14 cellular contexts compared by ENCODE assay signal in genomic region chr11:76791861-76792260, GRCh38. TPM values are rescaled to one million over a fixed set of nuclear protein-coding genes. Genes with fewer than 3 reads are reported as not detected.
DNase-seq lines count a peak whose midpoint lies in the region; ATAC-seq and TF ChIP-seq lines count a peak whose summit lies in the region.
"Had no signal": no experiment of that assay in that cellular context is flagged by ENCODE, and none has a peak within 500 bp of the region (broad histone marks: within the 10 kb centered on the region; RNA-seq: fewer than 3 reads in every experiment).

No MANE protein-coding gene starts in this region.

- H3K36me3 Mint-ChIP-seq in activated CD4-positive, alpha-beta T cell treated with anti-CD3 and anti-CD28 coated beads, Interleukin-2, amount 10 ng/mL, durations not matched to agents 7 days and 5 days (ENCODE audit: low read depth): no peaks in the 10 kb centered on the region

- H3K9me3 Mint-ChIP-seq in activated CD4-positive, alpha-beta T cell treated with anti-CD3 and anti-CD28 coated beads, Interleukin-2, amount 10 ng/mL, durations not matched to agents 7 days and 5 days: peaks cover 2% of the 10 kb centered on the region
- H3K9me3 Mint-ChIP-seq: activated naive CD8-positive, alpha-beta T cell treated with anti-CD3 and anti-CD28 coated beads, Interleukin-2, amount 50 U/mL, for 24 hours had no signal

- no peaks in the 10 kb centered on the region for H3K4me1 Mint-ChIP-seq in activated CD4-positive, alpha-beta T cell treated with anti-CD3 and anti-CD28 coated beads, Interleukin-2, amount 10 ng/mL, durations not matched to agents 7 days and 5 days

- H3K4me3 ChIP-seq in gastrocnemius medialis: no peak overlapping the region
- H3K4me3 ChIP-seq: BLaER1 had no signal

- H3K27me3 ChIP-seq in gastrocnemius medialis: no peaks in the 10 kb centered on the region
- H3K27me3 ChIP-seq: BLaER1 had no signal

- ATAC-seq in gastrocnemius medialis (no peak), GM21447 (IDR thresholded peaks at IDR 0.05; ENCODE audit: unreplicated experiment) (no peak)
- ATAC-seq: activated naive CD8-positive, alpha-beta T cell treated with anti-CD3 and anti-CD28 coated beads, Interleukin-2, amount 50 U/mL, for 24 hours had no signal

- H3K4me3 Mint-ChIP-seq in activated CD4-positive, alpha-beta T cell treated with anti-CD3 and anti-CD28 coated beads, Interleukin-2, amount 10 ng/mL, durations not matched to agents 7 days and 5 days: no peak overlapping the region
- H3K4me3 Mint-ChIP-seq: activated naive CD8-positive, alpha-beta T cell treated with anti-CD3 and anti-CD28 coated beads, Interleukin-2, amount 50 U/mL, for 24 hours had no signal

- in situ Hi-C loops in gastrocnemius medialis (cut with MboI; ENCODE audit: low sequenced_read_pairs in 4 of 4): loop anchor here in 2 of 4 donors (10.0 kb wide), 2 partner anchors 47 to 57 kb away; no protein-coding TSS in a partner anchor

- H3K27ac Mint-ChIP-seq in activated CD4-positive, alpha-beta T cell treated with anti-CD3 and anti-CD28 coated beads, Interleukin-2, amount 10 ng/mL, durations not matched to agents 7 days and 5 days: no peak overlapping the region
- H3K27ac Mint-ChIP-seq: activated naive CD8-positive, alpha-beta T cell treated with anti-CD3 and anti-CD28 coated beads, Interleukin-2, amount 50 U/mL, for 24 hours had no signal

- peaks cover 4 to 6% of the 10 kb centered on the region in 2 donors for H3K4me1 ChIP-seq in gastrocnemius medialis

- intact Hi-C loops in gastrocnemius medialis (cut with DNase I; ENCODE audit: low total_unique reads): no loop called here

- TF ChIP-seq POLR2A in gastrocnemius medialis (IDR thresholded peaks at IDR 0.05): no peak

- H3K9me3 ChIP-seq in gastrocnemius medialis: no peaks in the 10 kb centered on the region

- no peaks in the 10 kb centered on the region for H3K36me3 ChIP-seq in gastrocnemius medialis

- TF ChIP-seq CTCF in gastrocnemius medialis (IDR thresholded peaks at IDR 0.05 in 4 of 5, conservative IDR thresholded peaks at IDR 0.05 in 1 of 5): no peak

- DNase-seq in A172 (ENCODE audit: low spot score) (peak; percentile 76), HT-29 (ENCODE audit: low spot score) (peak; percentile 73), brain pericyte (ENCODE audit: low read depth, low spot score) (peak; percentile 81), iris pigment epithelial cell (ENCODE audit: low read depth) (peak; percentile 89), gastrocnemius medialis (no peak), NCI-H1417 treated with DMSO at 0.1 percent for 48 hours (lab: John Stamatoyannopoulos, UW) (no peak)
- DNase-seq in activated CD4-positive, alpha-beta T cell treated with anti-CD3 and anti-CD28 coated beads, Interleukin-2, amount 10 ng/mL, durations not matched to agents 7 days and 5 days: no peak
- DNase-seq: activated CD4-positive, alpha-beta T cell treated with anti-CD3 and anti-CD28 coated beads, Interleukin-2, amount 50 U/mL, for 4 hours; activated naive CD8-positive, alpha-beta T cell treated with anti-CD3 and anti-CD28 coated beads, Interleukin-2, amount 50 U/mL, for 24 hours; left cardiac atrium; NCI-H1092 treated with DMSO at 0.1 percent for 48 hours; stimulated activated naive CD4-positive, alpha-beta T cell treated with Interleukin-2 at 50 U/mL for 16 hours had no signal

- peaks cover 6% of the 10 kb centered on the region for H3K27me3 Mint-ChIP-seq in activated CD4-positive, alpha-beta T cell treated with anti-CD3 and anti-CD28 coated beads, Interleukin-2, amount 10 ng/mL, durations not matched to agents 7 days and 5 days
- H3K27me3 Mint-ChIP-seq: activated naive CD8-positive, alpha-beta T cell treated with anti-CD3 and anti-CD28 coated beads, Interleukin-2, amount 50 U/mL, for 24 hours had no signal

- POLR2A ChIA-PET in activated CD4-positive, alpha-beta T cell treated with anti-CD3 and anti-CD28 coated beads, Interleukin-2, amount 10 ng/mL, durations not matched to agents 7 days and 5 days (lab: Charles Lee): no interaction called here

- peak overlapping the region in 2 of 4 donors; percentile 23 to 34 for H3K27ac ChIP-seq in gastrocnemius medialis
- H3K27ac ChIP-seq: BLaER1 had no signal

- CTCF ChIA-PET in activated CD4-positive, alpha-beta T cell treated with anti-CD3 and anti-CD28 coated beads, Interleukin-2, amount 10 ng/mL, durations not matched to agents 7 days and 5 days (lab: Charles Lee): no interaction called here

RNA-seq across cellular contexts. Expression of gene TSKU, which starts 8.7 kb away (rescaled TPM):
- total RNA-seq in A172 (2014; rRNA removed; shearing (Covaris generic)): 37.7 and 41.5 TPM in 2 replicates
- 107 and 118 TPM in 2 replicates for total RNA-seq in HT-29 (2014; rRNA removed; shearing (Covaris generic))
- total RNA-seq in activated CD4-positive, alpha-beta T cell treated with anti-CD3 and anti-CD28 coated beads, Interleukin-2, amount 10 ng/mL, durations not matched to agents 7 days and 5 days: 1 to 10 TPM in 1 of 2 experiments, under 1 TPM in 1; 0.99 to 1.3 TPM
- 10 to 100 TPM; 10.2 to 23.9 (median 15.8) TPM for total RNA-seq in gastrocnemius medialis

Comparison
In these comparisons a context has a peak if more than half of its experiments do, and no peak if none do; other contexts are left out.
1. DNase-seq: peak in A172 (single experiment), HT-29 (single experiment), brain pericyte (single experiment) and iris pigment epithelial cell (single experiment); none in activated CD4-positive, alpha-beta T cell treated with anti-CD3 and anti-CD28 coated beads, Interleukin-2, amount 10 ng/mL, durations not matched to agents 7 days and 5 days (single experiment), gastrocnemius medialis (0 of 2) and NCI-H1417 treated with DMSO at 0.1 percent for 48 hours (single experiment).
2. RNA of gene TSKU, which starts 8.7 kb away (total RNA-seq): 107 to 118 TPM in HT-29, 37.7 to 41.5 TPM in A172 and 10.2 to 23.9 TPM in gastrocnemius medialis; 0.99 to 1.3 TPM in activated CD4-positive, alpha-beta T cell treated with anti-CD3 and anti-CD28 coated beads, Interleukin-2, amount 10 ng/mL, durations not matched to agents 7 days and 5 days; every median in the first group is over 4 times any median in the second.